11 cellular contexts compared by ENCODE assay signal in the genomic region with DNA sequence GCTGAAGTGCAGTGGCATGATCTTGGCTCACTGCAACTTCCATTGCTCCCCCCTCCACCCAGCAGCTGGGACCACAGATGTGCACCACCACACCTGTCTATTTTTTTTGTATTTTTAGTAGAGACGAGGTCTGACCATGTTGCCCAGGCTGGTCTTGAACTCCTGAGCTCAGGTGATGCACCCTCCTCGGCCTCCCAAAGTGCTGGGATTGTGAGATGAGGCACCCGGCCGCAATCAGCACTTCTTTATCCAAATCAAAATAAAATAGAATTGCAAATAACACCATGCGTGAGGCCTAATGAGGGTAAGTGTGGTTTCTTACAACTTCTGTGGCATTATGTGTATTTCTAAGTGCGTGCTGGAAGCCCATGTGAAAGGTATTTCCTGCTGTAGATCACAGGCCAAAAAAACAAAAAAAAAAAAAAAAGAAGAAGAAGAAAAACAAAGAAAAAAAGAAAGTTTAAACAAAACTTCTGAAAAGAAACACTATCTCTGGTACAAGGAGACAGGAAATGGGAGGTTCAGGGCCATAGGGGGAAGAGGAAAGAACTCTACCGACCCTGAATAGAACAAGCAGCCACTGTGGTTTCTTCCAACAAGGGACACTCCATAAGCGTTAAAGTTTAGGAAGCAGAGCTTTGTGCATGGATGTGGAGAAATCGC. TPM values are rescaled to one million over a fixed set of nuclear protein-coding genes. Genes with fewer than 3 reads are reported as not detected.
A peak's percentile ranks its signal among the peaks of the same experiment; 100 is the strongest.
DNase-seq lines count a peak whose midpoint lies in the region; ATAC-seq and TF ChIP-seq lines count a peak whose summit lies in the region.
"Had no signal": no experiment of that assay in that cellular context is flagged by ENCODE, and none has a peak within 500 bp of the region (broad histone marks: within the 10 kb centered on the region; RNA-seq: fewer than 3 reads in every experiment).

No MANE protein-coding gene starts in this region.

- H2AK5ac ChIP-seq in trophoblast cell (ENCODE audit: low read length) = no peak overlapping the region

- H4K8ac ChIP-seq in trophoblast cell (ENCODE audit: low read depth, low read length) = no peak overlapping the region

- peaks cover 55 to 66% of the 10 kb centered on the region in 2 experiments for H3K4me1 ChIP-seq in neutrophil (ENCODE audit: control insufficient read depth in 1 of 2, insufficient read depth in 1 of 2, low read depth in 1 of 2, low read length in 1 of 2)
- peaks cover 2 to 13% of the 10 kb centered on the region in 2 experiments for H3K4me1 ChIP-seq in trophoblast cell (ENCODE audit: control insufficient read depth in 1 of 2, insufficient read depth in 2 of 2, low read length in 2 of 2)

- H3K36me3 ChIP-seq in KOPT-K1 (ENCODE audit: insufficient read depth, low read length) (peaks cover 5% of the 10 kb centered on the region; the same call in 1 of the 2 replicates), neutrophil (no peaks in the 10 kb centered on the region), trophoblast cell (ENCODE audit: control insufficient read depth in 1 of 2, insufficient read depth in 2 of 2, low read length in 2 of 2) (no peaks in the 10 kb centered on the region)

- no peaks in the 10 kb centered on the region for H3K27me3 Mint-ChIP-seq in CD4-positive, alpha-beta T cell
- no peaks in the 10 kb centered on the region for H3K27me3 Mint-ChIP-seq in chondrocyte (ENCODE audit: low read depth)

- H3K4me1 Mint-ChIP-seq in CD4-positive, alpha-beta T cell (ENCODE audit: low read depth) = peaks cover 65% of the 10 kb centered on the region
- H3K4me1 Mint-ChIP-seq in chondrocyte (ENCODE audit: low read depth) = peaks cover 35% of the 10 kb centered on the region

- CTCF ChIA-PET in CD4-positive, alpha-beta T cell (lab: Charles Lee) = interaction anchor here (1.0 to 1.2 kb wide), 2 partner anchors 8 to 16 kb away, joined by 3 to 5 read pairs; no protein-coding TSS in a partner anchor

- no CpG with 5 or more reads among the region's 9 CpGs for WGBS in trophoblast cell (ENCODE audit: extremely low coverage, insufficient coverage, insufficient read length)

- H3K4me3 ChIP-seq in neutrophil (ENCODE audit: low read depth in 1 of 2, low read length in 1 of 2) (no peak overlapping the region), trophoblast cell (ENCODE audit: low read depth, low read length) (no peak overlapping the region)

- no peaks in the 10 kb centered on the region for H3K9me3 Mint-ChIP-seq in CD4-positive, alpha-beta T cell
- H3K9me3 Mint-ChIP-seq in chondrocyte (ENCODE audit: low read depth) = no peaks in the 10 kb centered on the region

- H3K27ac ChIP-seq in CD4-positive, alpha-beta T cell (ENCODE audit: low read depth, low read length) = peak overlapping the region; percentile 73
- H3K27ac ChIP-seq in KOPT-K1 (ENCODE audit: low read depth, low read length, poor library complexity, severe bottlenecking) (peak overlapping the region; percentile 59), neutrophil (peak overlapping the region; percentile 99), trophoblast cell (ENCODE audit: low read depth, low read length) (no peak overlapping the region)

- intact Hi-C loops in CD4-positive, alpha-beta T cell (cut with DNase I, micrococcal nuclease) = loop anchor here (1.0 to 5.0 kb wide), 3 partner anchors 17 to 210 kb away; no protein-coding TSS in a partner anchor

- no peaks in the 10 kb centered on the region for H3K27me3 ChIP-seq in CD4-positive, alpha-beta T cell (ENCODE audit: control insufficient read depth, insufficient read depth, low read length)
- H3K27me3 ChIP-seq in neutrophil = no peaks in the 10 kb centered on the region
- H3K27me3 ChIP-seq in trophoblast cell (ENCODE audit: insufficient read depth, low read length) = no peaks in the 10 kb centered on the region

- no peak overlapping the region for H2BK120ac ChIP-seq in trophoblast cell (ENCODE audit: insufficient read depth, low read length, poor library complexity)

- no peak overlapping the region for H2BK12ac ChIP-seq in trophoblast cell (ENCODE audit: low read length)

- peaks cover 17% of the 10 kb centered on the region for H3K36me3 Mint-ChIP-seq in CD4-positive, alpha-beta T cell (ENCODE audit: low read depth)
- no peaks in the 10 kb centered on the region for H3K36me3 Mint-ChIP-seq in chondrocyte (ENCODE audit: low read depth)

- peaks cover 10% of the 10 kb centered on the region for H3K79me1 ChIP-seq in trophoblast cell (ENCODE audit: low read length)

- H4K91ac ChIP-seq in trophoblast cell (ENCODE audit: low read depth, low read length) = no peak overlapping the region

- peak overlapping the region; percentile 98 for H3K27ac Mint-ChIP-seq in CD4-positive, alpha-beta T cell
- H3K27ac Mint-ChIP-seq in chondrocyte (ENCODE audit: unreplicated experiment) = peak overlapping the region; percentile 81

- H3K4me3 Mint-ChIP-seq in CD4-positive, alpha-beta T cell = peak overlapping the region; percentile 82
- no peak overlapping the region for H3K4me3 Mint-ChIP-seq in chondrocyte (ENCODE audit: unreplicated experiment)

- no peak overlapping the region for H4K12ac ChIP-seq in trophoblast cell (ENCODE audit: low read depth, low read length)

- POLR2A ChIA-PET in CD4-positive, alpha-beta T cell (lab: Charles Lee) = interaction anchor here (0.6 to 10.3 kb wide), 11 partner anchors 10 to 320 kb away, joined by 3 to 205 read pairs (median 4); a partner anchor contains a TSS

- DNase-seq in CD4-positive, alpha-beta T cell = peak in 2 of 10 experiments; percentile 22 to 24
- no peak for DNase-seq in chondrocyte (ENCODE audit: low spot score)
- no peak for DNase-seq in inferior parietal cortex (ENCODE audit: extremely low spot score)
- DNase-seq in trophoblast cell = no peak
- no peak for DNase-seq in UCSD-AML1 (lab: John Stamatoyannopoulos, UW; ENCODE audit: unreplicated experiment)
- DNase-seq in pons (ENCODE audit: low spot score) = no peak
- DNase-seq: DMS53, midbrain, NCI-H187 had no signal

- H3K4me2 ChIP-seq in trophoblast cell (ENCODE audit: low read length) = no peak overlapping the region

- H3K79me2 ChIP-seq in trophoblast cell (ENCODE audit: control insufficient read depth, insufficient read depth, low read length, poor library complexity) = peaks cover 9% of the 10 kb centered on the region

- TF ChIP-seq CTCF in CD4-positive, alpha-beta T cell (IDR thresholded peaks at IDR 0.05) = no peak
- TF ChIP-seq CTCF in chondrocyte (IDR thresholded peaks at IDR 0.05) (no peak), neutrophil (IDR thresholded peaks at IDR 0.05) (no peak)

- no peak overlapping the region for H3K9ac ChIP-seq in trophoblast cell (ENCODE audit: low read length)

- H3K18ac ChIP-seq in trophoblast cell (ENCODE audit: low read length) = no peak overlapping the region

- no peak overlapping the region for H3K4ac ChIP-seq in trophoblast cell (ENCODE audit: low read depth, low read length)

- peak; percentile 21 for ATAC-seq in CD4-positive, alpha-beta T cell (ENCODE audit: poor library complexity)

- no peak overlapping the region for H3K23ac ChIP-seq in trophoblast cell (ENCODE audit: low read length)

- no peaks in the 10 kb centered on the region for H3K9me3 ChIP-seq in CD4-positive, alpha-beta T cell (ENCODE audit: control insufficient read depth, low read length)
- H3K9me3 ChIP-seq in KOPT-K1 (ENCODE audit: insufficient read depth, low read length, poor library complexity, severe bottlenecking) = peaks cover 10% of the 10 kb centered on the region
- H3K9me3 ChIP-seq in neutrophil = no peaks in the 10 kb centered on the region
- H3K9me3 ChIP-seq in trophoblast cell (ENCODE audit: insufficient read depth, low read depth, low read length) = peaks cover 3% of the 10 kb centered on the region

- no peak overlapping the region for H2BK5ac ChIP-seq in trophoblast cell (ENCODE audit: low read depth, low read length, poor library complexity)

- no peak overlapping the region for H2AFZ ChIP-seq in trophoblast cell (ENCODE audit: insufficient read depth, low read length, poor library complexity)

- H3K14ac ChIP-seq in trophoblast cell (ENCODE audit: low read length) = no peak overlapping the region

RNA-seq across cellular contexts. Expression of a gene that starts 3.0 kb away (rescaled TPM):
- total RNA-seq in CD4-positive, alpha-beta T cell = 100 to 1,000 TPM; 221 to 229 TPM
- total RNA-seq in chondrocyte = 58.4 to 67.9 TPM (median 65.8 TPM) in 3 replicates
- polyA plus RNA-seq in trophoblast cell (2013) = 48.7 and 50.2 TPM in 2 replicates

RNA-seq across cellular contexts. Expression of a gene that starts 33.1 kb away (rescaled TPM):
- 1 to 10 TPM; 6.8 to 8.9 TPM for total RNA-seq in CD4-positive, alpha-beta T cell
- 3.1 to 4.1 TPM (median 3.2 TPM) in 3 replicates for total RNA-seq in chondrocyte
- polyA plus RNA-seq in trophoblast cell (2013) = 2.0 and 2.1 TPM in 2 replicates

RNA-seq across cellular contexts. Expression of a gene that starts 33.2 kb away (rescaled TPM):
- total RNA-seq in CD4-positive, alpha-beta T cell = 1 to 10 TPM; 1.4 to 2.3 TPM
- 5.7 to 6.0 TPM (median 5.8 TPM) in 3 replicates for total RNA-seq in chondrocyte
- polyA plus RNA-seq in trophoblast cell (2013) = 0.42 and 0.44 TPM in 2 replicates

RNA-seq across cellular contexts. Expression of a gene that starts 44.4 kb away (rescaled TPM):
- total RNA-seq in CD4-positive, alpha-beta T cell = not detected
- total RNA-seq in chondrocyte = not detected in 3 replicates
- polyA plus RNA-seq in trophoblast cell (2013) = 4.8 and 4.9 TPM in 2 replicates
